ENCODE assay signal across 10 cellular contexts in the genomic region with DNA sequence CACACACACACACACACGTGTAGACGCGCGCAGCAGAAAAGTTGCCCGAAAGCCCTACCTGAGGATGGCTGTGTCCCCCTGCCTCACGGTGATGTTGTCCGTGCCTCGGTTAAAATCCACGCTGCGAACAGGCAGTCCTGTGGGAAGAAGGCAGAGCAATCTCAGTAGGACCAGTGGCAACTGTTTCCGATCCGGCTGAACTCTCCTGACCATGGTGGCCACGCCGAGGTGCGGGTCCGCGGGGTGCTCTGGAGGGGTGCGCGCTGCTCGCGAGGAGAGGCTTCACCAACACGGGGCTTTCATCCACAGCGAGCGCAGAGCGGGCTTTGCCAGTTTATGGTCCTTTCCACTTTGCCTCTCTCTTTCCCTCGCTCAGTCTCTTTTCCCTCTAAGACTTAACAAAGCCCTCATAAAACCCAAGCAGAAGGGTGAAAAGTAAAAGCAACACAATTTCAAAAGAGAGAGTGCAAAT. TPM values are rescaled to one million over a fixed set of nuclear protein-coding genes. Genes with fewer than 3 reads are reported as not detected.
DNase-seq lines count a peak whose midpoint lies in the region; ATAC-seq, FAIRE-seq and TF ChIP-seq lines count a peak whose summit lies in the region.
"Had no signal": no experiment of that assay in that cellular context is flagged by ENCODE, and none has a peak within 500 bp of the region (broad histone marks: within the 10 kb centered on the region; RNA-seq: fewer than 3 reads in every experiment).

No MANE protein-coding gene starts in this region.

- H3K4me1 ChIP-seq in HepG2 (ENCODE audit: insufficient read depth, low read length) (no peaks in the 10 kb centered on the region), right lobe of liver (no peaks in the 10 kb centered on the region)

- H3K36me3 Mint-ChIP-seq in nephron (ENCODE audit: low read depth): no peaks in the 10 kb centered on the region
- H3K36me3 Mint-ChIP-seq: CD8-positive, alpha-beta T cell had no signal

- H3K4me2 ChIP-seq in HepG2 (ENCODE audit: low read depth, low read length): no peak overlapping the region

- no peaks in the 10 kb centered on the region for H3K36me3 ChIP-seq in HepG2 (replicated peaks in 1 of 2; ENCODE audit: control insufficient read depth in 1 of 2, insufficient read depth in 2 of 2, low read length in 2 of 2)
- no peaks in the 10 kb centered on the region for H3K36me3 ChIP-seq in right lobe of liver

- BruUV-seq in HepG2 (replicated peaks; lab: Mats Ljungman, UMichigan): no TSS peak

- no peaks in the 10 kb centered on the region for H3K79me2 ChIP-seq in HepG2 (ENCODE audit: insufficient read depth, low read length)

- no peak for TF ChIP-seq EP300 in HepG2 (IDR thresholded peaks at IDR 0.05; ENCODE audit: low read depth in 2 of 2, low read length in 2 of 2)
- no peak for TF ChIP-seq EP300 in HepG2 (CRISPR knock-in tag; IDR thresholded peaks at IDR 0.05; ENCODE audit: borderline replicate concordance)

- peaks cover 51% of the 10 kb centered on the region for H3K4me1 Mint-ChIP-seq in nephron

- peak overlapping the region; percentile 86 to 91 (median 88) for H3K4me3 Mint-ChIP-seq in nephron
- H3K4me3 Mint-ChIP-seq: CD8-positive, alpha-beta T cell had no signal

- peaks cover 14% of the 10 kb centered on the region for H3K27me3 Mint-ChIP-seq in nephron (ENCODE audit: low read depth)

- no peaks in the 10 kb centered on the region for H3K9me3 Mint-ChIP-seq in nephron

- H3K9me3 ChIP-seq in HepG2 (ENCODE audit: low read length): no peaks in the 10 kb centered on the region
- no peaks in the 10 kb centered on the region for H3K9me3 ChIP-seq in right lobe of liver

- H2AFZ ChIP-seq in HepG2 (ENCODE audit: low read length): peak overlapping the region; percentile 27

- H3K4me3 ChIP-seq in HepG2 (replicated peaks in 1 of 3; ENCODE audit: insufficient read depth in 1 of 3, low read depth in 2 of 3, low read length in 3 of 3) (no peak overlapping the region), right lobe of liver (no peak overlapping the region), fibroblast of pulmonary artery (replicated peaks; ENCODE audit: low read depth, low read length) (peak overlapping the region; percentile 46), lower leg skin (ENCODE audit: low read depth, poor library complexity, severe bottlenecking) (no peak overlapping the region)

- no peak for DNase-seq in HepG2 (ENCODE audit: low spot score)
- no peak for DNase-seq in right lobe of liver
- no peak for DNase-seq in fibroblast of pulmonary artery (ENCODE audit: low read depth)
- no peak for DNase-seq in lower leg skin (ENCODE audit: low spot score in 2 of 2)
- no peak for DNase-seq in effector CD4-positive, alpha-beta T cell
- DNase-seq in AML-193 (lab: John Stamatoyannopoulos, UW): no peak
- no peak for DNase-seq in SHP77 (lab: John Stamatoyannopoulos, UW)
- DNase-seq: CD8-positive, alpha-beta T cell had no signal

- in situ Hi-C loops in HepG2 (cut with HindIII; ENCODE audit: extremely low pct_ligation_motif_present, low pct_unique_long_range_greater_than_20kb): no loop called here

- intact Hi-C loops in HepG2 (cut with micrococcal nuclease; ENCODE audit: unreplicated experiment) (no loop called here), right lobe of liver (cut with DNase I) (no loop called here), lower leg skin (cut with DNase I; ENCODE audit: low total_unique reads) (no loop called here)

- POLR2A ChIA-PET in HepG2 (lab: Yijun Ruan, JAX): no interaction called here

- TF ChIP-seq CTCF in HepG2 (CRISPR knock-in tag; IDR thresholded peaks at IDR 0.05) (no peak), right lobe of liver (IDR thresholded peaks at IDR 0.05) (no peak), fibroblast of pulmonary artery (IDR thresholded peaks at IDR 0.05; ENCODE audit: low read length, missing control alignments) (no peak), nephron (IDR thresholded peaks at IDR 0.05; ENCODE audit: unreplicated experiment in 3 of 3) (no peak), lower leg skin (IDR thresholded peaks at IDR 0.05) (no peak)

- CTCF ChIA-PET in HepG2 (lab: Yijun Ruan, JAX; ENCODE audit: low intra/inter-chr PET ratio, low total read pairs): no interaction called here

- H3K27ac Mint-ChIP-seq in nephron: peak overlapping the region; percentile 51 to 84 (median 75)
- H3K27ac Mint-ChIP-seq: CD8-positive, alpha-beta T cell had no signal

- TF ChIP-seq POLR2A in HepG2 (IDR thresholded peaks at IDR 0.05; ENCODE audit: insufficient read depth in 1 of 2, low read depth in 2 of 2, low read length in 2 of 2): no peak
- TF ChIP-seq POLR2A in right lobe of liver (IDR thresholded peaks at IDR 0.05): no peak
- TF ChIP-seq POLR2A in lower leg skin (IDR thresholded peaks at IDR 0.05): no peak

- 27% methylated on average over 17 of the region's 26 CpGs for WGBS in HepG2 (ENCODE audit: low lambda C conversion rate)
- 1% methylated on average over 13 of the region's 26 CpGs for WGBS in right lobe of liver (ENCODE audit: insufficient coverage, low coverage, low lambda C conversion rate, missing lambda C conversion rate)
- 2 to 3% methylated on average over 24 to 26 of the region's 26 CpGs for WGBS in lower leg skin, 2 donors

- H4K20me1 ChIP-seq in HepG2 (ENCODE audit: insufficient read depth, low read length): no peaks in the 10 kb centered on the region

- no peak overlapping the region for H3K27ac ChIP-seq in HepG2 (ENCODE audit: extremely low read length, insufficient read depth, low read length)
- no peak overlapping the region for H3K27ac ChIP-seq in right lobe of liver

- no peak overlapping the region for H3K9ac ChIP-seq in HepG2 (ENCODE audit: insufficient read depth, low read depth, low read length)

- H3K27me3 ChIP-seq in HepG2 (ENCODE audit: control insufficient read depth in 1 of 2, insufficient read depth in 2 of 2, low read length in 2 of 2) (peaks cover 0 to 9% of the 10 kb centered on the region in 2 experiments; a peak in 2 of 5 replicates), right lobe of liver (no peaks in the 10 kb centered on the region)

- no peak for TF ChIP-seq RAD21 in HepG2 (CRISPR knock-in tag; IDR thresholded peaks at IDR 0.05)

- ATAC-seq in HepG2 (no peak), right lobe of liver (no peak)
- ATAC-seq: CD8-positive, alpha-beta T cell had no signal

- FAIRE-seq in HepG2 (lab: Jason Lieb, UNC): no peak

TF ChIP-seq in HepG2, 621 proteins besides CTCF, POLR2A, EP300 and RAD21:
- TF ChIP-seq RFX5 (IDR thresholded peaks at IDR 0.05; ENCODE audit: low read depth, low read length) (no peak), SRSF9 (IDR thresholded peaks at IDR 0.05; ENCODE audit: borderline replicate concordance, insufficient read depth, low read depth, low read length, poor library complexity, severe bottlenecking) (no peak), SUZ12 (IDR thresholded peaks at IDR 0.05; ENCODE audit: low read depth, low read length) (no peak), CHD4 (IDR thresholded peaks at IDR 0.05; ENCODE audit: borderline replicate concordance, low read length) (no peak)
- TF ChIP-seq, protein P1, sequence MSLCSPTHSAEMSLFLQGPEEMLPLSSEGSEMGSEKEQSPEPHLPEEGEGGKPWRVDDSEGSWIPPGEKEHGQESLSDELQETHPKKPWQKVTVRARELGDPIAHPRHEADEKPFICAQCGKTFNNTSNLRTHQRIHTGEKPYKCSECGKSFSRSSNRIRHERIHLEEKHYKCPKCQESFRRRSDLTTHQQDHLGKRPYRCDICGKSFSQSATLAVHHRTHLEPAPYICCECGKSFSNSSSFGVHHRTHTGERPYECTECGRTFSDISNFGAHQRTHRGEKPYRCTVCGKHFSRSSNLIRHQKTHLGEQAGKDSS (CRISPR knock-in tag; IDR thresholded peaks at IDR 0.05; ENCODE audit: borderline replicate concordance, low read depth): no peak

RNA-seq across cellular contexts. Expression of a gene that starts 0.4 kb away (rescaled TPM):
- not detected in 2 replicates for total RNA-seq in HepG2 (2016; rRNA removed; fragmentation: Illumina TruSeq; extraction: Trizol)
- not detected in 2 replicates for total RNA-seq in HepG2 (2016; cell fraction: cytosol; rRNA removed; fragmentation: Illumina TruSeq; extraction: Trizol; ENCODE audit: low read depth)
- total RNA-seq in HepG2 (2016; cell fraction: insoluble cytoplasmic fraction; rRNA removed; fragmentation: Illumina TruSeq; extraction: Trizol): not detected in 2 replicates
- total RNA-seq in HepG2 (2016; cell fraction: membrane; rRNA removed; fragmentation: Illumina TruSeq; extraction: Trizol): not detected in 2 replicates
- not detected in 2 replicates for total RNA-seq in HepG2 (2016; cell fraction: nucleus; rRNA removed; fragmentation: Illumina TruSeq; extraction: Trizol)
- not detected in 2 replicates for polyA plus RNA-seq in HepG2 (2011; rRNA removed)
- not detected in 2 replicates for polyA plus RNA-seq in HepG2 (2011; cell fraction: cytosol; rRNA removed)
- polyA plus RNA-seq in HepG2 (2011; cell fraction: nucleus; rRNA removed): not detected in 2 replicates
- polyA plus RNA-seq in HepG2 (2012): 0.05 and 0.12 TPM in 2 replicates
- polyA plus RNA-seq in HepG2 (2016; cell fraction: cytosol; fragmentation: Illumina TruSeq; extraction: Trizol; ENCODE audit: low read depth): not detected in 2 replicates
- polyA plus RNA-seq in HepG2 (2016; cell fraction: insoluble cytoplasmic fraction; fragmentation: Illumina TruSeq; extraction: Trizol; ENCODE audit: low read depth): not detected in 2 replicates
- not detected in 2 replicates for polyA plus RNA-seq in HepG2 (2016; cell fraction: membrane; fragmentation: Illumina TruSeq; extraction: Trizol; ENCODE audit: low read depth)
- not detected in 2 replicates for polyA plus RNA-seq in HepG2 (2016; cell fraction: nucleus; fragmentation: Illumina TruSeq; extraction: Trizol; ENCODE audit: insufficient read depth, low read depth)
- 0.02 and 0.20 TPM in 2 replicates for polyA minus RNA-seq in HepG2 (2011; rRNA and poly(A)+ RNA removed; ENCODE audit: low replicate concordance)
- polyA minus RNA-seq in HepG2 (2011; cell fraction: cytosol; rRNA and poly(A)+ RNA removed): not detected in 2 replicates
- polyA minus RNA-seq in HepG2 (2011; cell fraction: nucleus; rRNA and poly(A)+ RNA removed): under 0.01 and 0.13 TPM in 2 replicates
- under 1 TPM in 5 of 6 experiments, not detected in 1; under 0.01 to 0.22 (median 0.12) TPM for total RNA-seq in right lobe of liver
- total RNA-seq in lower leg skin: 1 to 10 TPM; 1.1 to 3.5 (median 2.0) TPM
- total RNA-seq: CD8-positive, alpha-beta T cell; mononuclear cell had no signal
